ENCODE assay signal across 1 cellular context in genomic region chr1:207891148-207891547, GRCh38.
TF ChIP-seq lines count a peak whose summit lies in the region.

No MANE protein-coding gene starts in this region.

TF ChIP-seq in IMR-90, 13 proteins besides CTCF, POLR2A, EP300 and RAD21 (continued from another document):
- TF ChIP-seq, protein P1, sequence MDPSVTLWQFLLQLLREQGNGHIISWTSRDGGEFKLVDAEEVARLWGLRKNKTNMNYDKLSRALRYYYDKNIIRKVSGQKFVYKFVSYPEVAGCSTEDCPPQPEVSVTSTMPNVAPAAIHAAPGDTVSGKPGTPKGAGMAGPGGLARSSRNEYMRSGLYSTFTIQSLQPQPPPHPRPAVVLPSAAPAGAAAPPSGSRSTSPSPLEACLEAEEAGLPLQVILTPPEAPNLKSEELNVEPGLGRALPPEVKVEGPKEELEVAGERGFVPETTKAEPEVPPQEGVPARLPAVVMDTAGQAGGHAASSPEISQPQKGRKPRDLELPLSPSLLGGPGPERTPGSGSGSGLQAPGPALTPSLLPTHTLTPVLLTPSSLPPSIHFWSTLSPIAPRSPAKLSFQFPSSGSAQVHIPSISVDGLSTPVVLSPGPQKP (IDR thresholded peaks at IDR 0.05; ENCODE audit: borderline replicate concordance, low read depth, low read length), result no peak
- TF ChIP-seq, protein P2, sequence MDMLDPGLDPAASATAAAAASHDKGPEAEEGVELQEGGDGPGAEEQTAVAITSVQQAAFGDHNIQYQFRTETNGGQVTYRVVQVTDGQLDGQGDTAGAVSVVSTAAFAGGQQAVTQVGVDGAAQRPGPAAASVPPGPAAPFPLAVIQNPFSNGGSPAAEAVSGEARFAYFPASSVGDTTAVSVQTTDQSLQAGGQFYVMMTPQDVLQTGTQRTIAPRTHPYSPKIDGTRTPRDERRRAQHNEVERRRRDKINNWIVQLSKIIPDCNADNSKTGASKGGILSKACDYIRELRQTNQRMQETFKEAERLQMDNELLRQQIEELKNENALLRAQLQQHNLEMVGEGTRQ (IDR thresholded peaks at IDR 0.05; ENCODE audit: low read depth, low read length), result no peak
- no peak for TF ChIP-seq RFX5 (IDR thresholded peaks at IDR 0.05; ENCODE audit: low read depth, low read length)
TF ChIP-seq in IMR-90: peak in this region for 0.
